ENCODE assay signal across 8 cellular contexts in the genomic region with DNA sequence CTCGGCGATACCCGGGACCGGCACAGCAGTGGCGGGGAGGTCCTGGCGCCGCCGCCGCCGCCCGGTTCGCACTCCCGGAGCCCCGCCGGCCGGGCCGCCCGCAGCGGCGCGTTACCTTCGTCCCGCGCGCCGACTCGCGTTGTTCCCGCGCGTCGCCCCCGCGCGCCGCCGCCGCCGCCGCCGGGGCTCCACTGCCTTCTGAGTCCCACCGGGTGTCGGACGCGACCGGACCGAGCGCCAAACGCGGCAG. TPM values are rescaled to one million over a fixed set of nuclear protein-coding genes. Genes with fewer than 3 reads are reported as not detected.
DNase-seq lines count a peak whose midpoint lies in the region; ATAC-seq and TF ChIP-seq lines count a peak whose summit lies in the region.

Gene EZH2 (minus strand): TSS at position 243 of the 250 bp plus-strand sequence. CDS start 36,993 bp downstream, outside the sequence.

- H3K36me3 ChIP-seq in cardiac muscle cell: no peaks in the 10 kb centered on the region
- no peaks in the 10 kb centered on the region for H3K36me3 ChIP-seq in HUES64 (ENCODE audit: insufficient read depth, low read length)
- H3K36me3 ChIP-seq in mucosa of descending colon (ENCODE audit: low read depth): no peaks in the 10 kb centered on the region

- intact Hi-C loops in left ventricle myocardium superior (cut with micrococcal nuclease) (loop anchor here (2.0 kb wide), 1 partner anchor 57 kb away; no protein-coding TSS in a partner anchor), mucosa of descending colon (cut with DNase I, micrococcal nuclease) (no loop called here)

- WGBS in HUES64: under 1% methylated on average over 50 of the region's 50 CpGs

- DNase-seq in cardiac muscle cell (ENCODE audit: low read depth in 1 of 2, low spot score in 1 of 2) (no peak), left ventricle myocardium superior (no peak), cardiac fibroblast (ENCODE audit: low read depth in 2 of 2) (no peak), mucosa of descending colon (no peak), activated gamma-delta T cell (lab: John Stamatoyannopoulos, UW) (no peak), SKM-1 treated with dmso at 0.1 percent for 144 hours (lab: John Stamatoyannopoulos, UW; ENCODE audit: unreplicated experiment) (no peak), germinal center (ENCODE audit: low spot score) (no peak)

- ATAC-seq in left ventricle myocardium superior (no peak), mucosa of descending colon (no peak)

- TF ChIP-seq CTCF in cardiac muscle cell (IDR thresholded peaks at IDR 0.05; ENCODE audit: low read depth, low read length): no peak
- TF ChIP-seq CTCF in cardiac fibroblast (IDR thresholded peaks at IDR 0.05; ENCODE audit: low read depth, low read length): no peak
- TF ChIP-seq CTCF in mucosa of descending colon (IDR thresholded peaks at IDR 0.05): no peak

- peak within 1 kb of the TSS; percentile 99 for H3K9ac ChIP-seq in HUES64 (ENCODE audit: low read depth, low read length)

- peak within 1 kb of the TSS; percentile 85 for H3K27ac ChIP-seq in cardiac muscle cell
- H3K27ac ChIP-seq in HUES64 (ENCODE audit: low read depth, low read length): peak within 1 kb of the TSS; percentile 95

- H3K9me3 ChIP-seq in cardiac muscle cell (ENCODE audit: low read depth): no peaks in the 10 kb centered on the region
- no peaks in the 10 kb centered on the region for H3K9me3 ChIP-seq in HUES64 (ENCODE audit: insufficient read depth, low read depth, low read length)
- H3K9me3 ChIP-seq in mucosa of descending colon: no peaks in the 10 kb centered on the region

- H3K4me1 ChIP-seq in cardiac muscle cell (ENCODE audit: low read depth) (peaks cover 3% of the 10 kb centered on the region), HUES64 (ENCODE audit: insufficient read depth, low read length) (peaks cover 8% of the 10 kb centered on the region), mucosa of descending colon (ENCODE audit: low read depth) (no peaks in the 10 kb centered on the region)

- no peaks in the 10 kb centered on the region for H3K27me3 ChIP-seq in cardiac muscle cell
- no peaks in the 10 kb centered on the region for H3K27me3 ChIP-seq in HUES64 (ENCODE audit: insufficient read depth, low read length)

- H3K4me3 ChIP-seq in cardiac muscle cell (peak within 1 kb of the TSS; percentile 100), HUES64 (ENCODE audit: low read length) (peak within 1 kb of the TSS; percentile 81), cardiac fibroblast (replicated peaks in 1 of 2; ENCODE audit: low read depth in 2 of 2, low read length in 2 of 2) (peak within 1 kb of the TSS; percentile 76 to 86), mucosa of descending colon (peak within 1 kb of the TSS; percentile 93)

RNA-seq across cellular contexts. Expression of gene EZH2, which starts in this region (rescaled TPM):
- 17.6 and 28.4 TPM in 2 replicates for total RNA-seq in cardiac muscle cell
- 18.7 and 22.2 TPM in 2 replicates for polyA plus RNA-seq in cardiac muscle cell
- total RNA-seq in left ventricle myocardium superior: 1.1 TPM
- 57.0 TPM for polyA plus RNA-seq in HUES64 (2013, experiment 1 of 2)
- polyA plus RNA-seq in HUES64 (2013, experiment 2 of 2): 53.3 TPM
- 10 to 100 TPM in 2 of 3 donors, 1 to 10 TPM in 1; 4.7 to 18.1 (median 10.5) TPM for total RNA-seq in mucosa of descending colon
